30 cellular contexts compared by ENCODE assay signal in the genomic region with DNA sequence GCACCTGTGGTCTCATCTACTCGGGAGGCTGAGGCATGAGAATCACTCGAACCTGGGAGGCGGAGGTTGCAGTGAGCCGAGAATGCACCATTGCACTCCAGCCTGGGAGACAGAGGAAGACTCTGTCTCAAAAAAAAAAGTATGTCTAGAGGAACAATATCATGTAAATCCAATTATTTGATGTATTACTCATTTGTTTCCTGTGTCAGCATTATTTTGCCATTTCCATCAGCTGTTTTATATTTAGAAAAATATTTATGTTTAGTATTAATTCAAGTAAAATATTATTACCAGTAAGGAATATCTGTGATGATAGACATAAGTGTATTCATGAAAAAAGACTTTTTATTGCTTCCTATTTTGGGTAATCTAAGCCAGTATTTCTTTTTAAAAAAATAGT. TPM values are rescaled to one million over a fixed set of nuclear protein-coding genes. Genes with fewer than 3 reads are reported as not detected.
"Had no signal": no experiment of that assay in that cellular context is flagged by ENCODE, and none has a peak within 500 bp of the region (broad histone marks: within the 10 kb centered on the region; RNA-seq: fewer than 3 reads in every experiment).

No MANE protein-coding gene starts in this region.

- H3K4me1 ChIP-seq: esophagus squamous epithelium, lower lobe of right lung, psoas muscle, spleen, testis, tibial artery had no signal

- DNase-seq: cortex of kidney; effector memory CD8-positive, alpha-beta T cell; erythroblast; esophagus squamous epithelium; foreskin melanocyte; head of caudate nucleus; left ventricle myocardium superior; lower lobe of right lung; naive thymus-derived CD8-positive, alpha-beta T cell; nephron progenitor cell; nucleus accumbens; posterior cingulate gyrus; psoas muscle; right cardiac atrium; spleen; stimulated activated CD4-positive, alpha-beta T cell treated with anti-CD3 and anti-CD28 coated beads, Interleukin-4, amount 100 ng/mL, for 4 hours; stimulated activated naive CD8-positive, alpha-beta T cell treated with anti-CD3 and anti-CD28 coated beads, Interleukin-15, Interleukin-2, amounts not matched to agents 100 U/mL and 50 U/mL, for 24 hours; substantia nigra; testis; tibial artery had no signal

- ATAC-seq: effector memory CD8-positive, alpha-beta T cell; left ventricle myocardium superior; lower lobe of right lung; naive thymus-derived CD8-positive, alpha-beta T cell; psoas muscle; right cardiac atrium; stimulated activated memory B cell treated with anti-CD40 and anti-IgM and Interleukin-4, amounts not matched to agents 10 μg/mL and 1 μg/mL and 100 μg/mL, for 72 hours; stimulated activated naive CD8-positive, alpha-beta T cell treated with anti-CD3 and anti-CD28 coated beads, Interleukin-15, Interleukin-2, amounts not matched to agents 100 U/mL and 50 U/mL, for 24 hours had no signal

- H3K4me3 ChIP-seq: esophagus squamous epithelium, lower lobe of right lung, psoas muscle, skin epidermis, spleen, testis, tibial artery had no signal

- H3K27ac ChIP-seq: esophagus squamous epithelium, lower lobe of right lung, psoas muscle, skin epidermis, spleen, testis, tibial artery had no signal

- H3K9me3 ChIP-seq: esophagus squamous epithelium, lower lobe of right lung, psoas muscle, spleen, testis, tibial artery had no signal

- FAIRE-seq: endometrium, keratinocyte had no signal

- H3K27me3 ChIP-seq: esophagus squamous epithelium, spleen, testis, tibial artery had no signal

RNA-seq across cellular contexts. Expression of gene LINGO4, which starts 27.9 kb away (rescaled TPM):
- total RNA-seq: dermis microvascular lymphatic vessel endothelial cell; mesenteric fat pad; myocyte; naive thymus-derived CD8-positive, alpha-beta T cell; osteocyte had no signal
- polyA plus RNA-seq: keratinocyte; naive thymus-derived CD8-positive, alpha-beta T cell had no signal

RNA-seq across cellular contexts. Expression of gene RORC, which starts 54.3 kb away (rescaled TPM):
- total RNA-seq: dermis microvascular lymphatic vessel endothelial cell; naive thymus-derived CD8-positive, alpha-beta T cell; osteocyte had no signal

RNA-seq across cellular contexts. Expression of gene RIIAD1, which starts 56.0 kb away (rescaled TPM):
- total RNA-seq: dermis microvascular lymphatic vessel endothelial cell; esophagus squamous epithelium; lower lobe of right lung; mesenteric fat pad; myocyte; naive thymus-derived CD8-positive, alpha-beta T cell; osteocyte; renal cortical epithelial cell; urinary bladder had no signal
- polyA plus RNA-seq: keratinocyte; naive thymus-derived CD8-positive, alpha-beta T cell; spleen had no signal
